Comparison of ENCODE assay signal across 8 cellular contexts in the genomic region with DNA sequence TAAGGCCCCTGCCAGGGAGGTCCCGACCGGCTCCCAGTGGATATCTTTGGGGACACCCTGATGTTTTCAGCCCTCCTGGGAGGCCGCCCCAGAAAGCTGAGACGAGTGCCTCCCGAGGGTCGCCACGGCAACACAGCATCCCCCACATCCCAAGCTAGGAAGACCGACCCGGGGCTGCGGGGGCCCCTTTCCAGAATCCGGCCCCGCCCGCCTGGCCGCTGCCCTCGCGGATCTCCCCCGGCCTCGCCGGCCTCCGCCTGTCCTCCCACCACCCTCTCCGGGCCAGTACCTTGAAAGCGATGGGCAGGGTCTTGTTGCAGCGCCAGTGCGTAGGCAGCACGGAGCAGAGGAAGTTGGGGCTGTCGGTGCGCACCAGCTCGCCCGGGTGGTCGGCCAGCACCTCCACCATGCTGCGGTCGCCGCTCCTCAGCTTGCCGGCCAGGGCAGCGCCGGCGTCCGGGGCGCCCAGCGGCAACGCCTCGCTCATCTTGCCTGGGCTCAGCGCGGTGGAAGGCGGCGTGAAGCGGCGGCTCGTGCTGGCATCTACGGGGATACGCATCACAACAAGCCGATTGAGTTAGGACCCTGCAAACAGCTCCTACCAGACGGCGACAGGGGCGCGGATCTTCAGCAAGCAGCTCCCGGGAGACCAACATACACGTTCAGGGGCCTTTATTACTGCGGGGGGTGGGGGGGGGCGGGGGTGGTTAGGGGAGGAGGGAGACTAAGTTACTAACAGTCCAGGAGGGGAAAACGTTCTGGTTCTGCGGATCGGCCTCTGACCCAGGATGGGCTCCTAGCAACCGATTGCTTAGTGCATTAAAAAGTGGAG.
DNase-seq lines count a peak whose midpoint lies in the region; ATAC-seq and TF ChIP-seq lines count a peak whose summit lies in the region.

No MANE protein-coding gene starts in this region.

- intact Hi-C loops in OCI-LY7 (cut with micrococcal nuclease; ENCODE audit: unreplicated experiment): loop anchor here (5.0 kb wide), 1 partner anchor 139 kb away; no protein-coding TSS in a partner anchor
- intact Hi-C loops in mammary epithelial cell (cut with micrococcal nuclease): loop anchor here (5.0 kb wide), 1 partner anchor 621 kb away; no protein-coding TSS in a partner anchor
- intact Hi-C loops in left lung (cut with DNase I): no loop called here

- H3K4me3 ChIP-seq in GM12875 (ENCODE audit: low read depth, low read length) (peak overlapping the region; percentile 76), OCI-LY7 (ENCODE audit: low read depth, low read length, poor library complexity, severe bottlenecking) (no peak overlapping the region), mammary epithelial cell (replicated peaks in 1 of 3; ENCODE audit: insufficient read depth in 1 of 3, low read depth in 2 of 3, low read length in 3 of 3) (peak overlapping the region; percentile 89 to 99 (median 94)), left lung (peak overlapping the region; percentile 58 to 64)

- 0% methylated on average over 8 of the region's 64 CpGs for WGBS in mammary epithelial cell (ENCODE audit: low coverage, missing lambda C conversion rate)

- BruUV-seq in OCI-LY7 (replicated peaks; lab: Mats Ljungman, UMichigan): no TSS peak
- BruUV-seq in mammary epithelial cell (replicated peaks; lab: Mats Ljungman, UMichigan): no TSS peak

- H3K9ac ChIP-seq in mammary epithelial cell (ENCODE audit: insufficient read depth, low read length): peak overlapping the region; percentile 100

- POLR2A ChIA-PET in OCI-LY7 (lab: Charles Lee): interaction anchor here (0.6 to 2.0 kb wide), 3 partner anchors 8 to 318 kb away, joined by 4 to 13 read pairs (median 5); no protein-coding TSS in a partner anchor

- H4K20me1 ChIP-seq in OCI-LY7 (ENCODE audit: insufficient read depth, low read length) (peaks cover 36% of the 10 kb centered on the region; the same call in 1 of the 2 replicates), mammary epithelial cell (ENCODE audit: insufficient read depth, low read length) (peaks cover 3% of the 10 kb centered on the region)

- H3K27ac ChIP-seq in OCI-LY7 (ENCODE audit: low read depth, low read length, poor library complexity, severe bottlenecking) (no peak overlapping the region), mammary epithelial cell (ENCODE audit: insufficient read depth, low read depth, low read length) (peak overlapping the region; percentile 97), left lung (peak overlapping the region; percentile 98 to 99)

- H3K9me2 ChIP-seq in OCI-LY7 (ENCODE audit: insufficient read depth, low read length): no peaks in the 10 kb centered on the region

- TF ChIP-seq CTCF in GM12875 (IDR thresholded peaks at IDR 0.05; ENCODE audit: borderline replicate concordance, insufficient read depth, low read depth, low read length) (no peak), OCI-LY7 (conservative IDR thresholded peaks at IDR 0.05; ENCODE audit: low read length) (no peak), mammary epithelial cell (conservative IDR thresholded peaks at IDR 0.05 in 1 of 2, IDR thresholded peaks at IDR 0.05 in 1 of 2; ENCODE audit: extremely low read depth in 1 of 2, insufficient read depth in 1 of 2, low read depth in 1 of 2, low read length in 2 of 2) (no peak), left lung (IDR thresholded peaks at IDR 0.05) (no peak)

- DNase-seq in OCI-LY7 (ENCODE audit: low spot score) (no peak), mammary epithelial cell (no peak), left lung (peak; percentile 44 to 87), mucosa of gallbladder (ENCODE audit: low spot score) (no peak), NCI-H345 treated with DMSO at 0.1 percent for 48 hours (lab: John Stamatoyannopoulos, UW; ENCODE audit: unreplicated experiment) (no peak), dedifferentiated amniotic fluid mesenchymal stem cell (ENCODE audit: extremely low spot score) (no peak)
- peak; percentile 53 for DNase-seq in stimulated activated naive CD8-positive, alpha-beta T cell treated with anti-CD3 and anti-CD28 coated beads, Interleukin-15, Interleukin-2, amounts not matched to agents 100 U/mL and 50 U/mL, for 24 hours

- H3K79me2 ChIP-seq in OCI-LY7 (ENCODE audit: insufficient read depth, low read depth, low read length) (no peaks in the 10 kb centered on the region; the same call in 1 of the 2 replicates), mammary epithelial cell (ENCODE audit: insufficient read depth, low read length) (peaks cover 96% of the 10 kb centered on the region)

- H3K36me3 ChIP-seq in OCI-LY7 (ENCODE audit: insufficient read depth, low read length) (peaks cover 15% of the 10 kb centered on the region; the same call in 1 of the 2 replicates), mammary epithelial cell (ENCODE audit: insufficient read depth, low read length) (peaks cover 14% of the 10 kb centered on the region), left lung (no peaks in the 10 kb centered on the region)

- H3K27me3 ChIP-seq in mammary epithelial cell (ENCODE audit: insufficient read depth, low read length): no peaks in the 10 kb centered on the region
- H3K27me3 ChIP-seq in left lung: peaks cover 0 to 38% of the 10 kb centered on the region in 2 donors

- CTCF ChIA-PET in OCI-LY7 (lab: Charles Lee; ENCODE audit: unreplicated experiment) (interaction anchor here (0.5 kb wide), 1 partner anchor 53 kb away, joined by 3 read pairs; no protein-coding TSS in a partner anchor), mammary epithelial cell (lab: Charles Lee; ENCODE audit: low non-redundant PET) (interaction anchor here (0.7 to 0.8 kb wide), 2 partner anchors 513 to 526 kb away, joined by 5 to 21 read pairs; no protein-coding TSS in a partner anchor)

- H2AFZ ChIP-seq in OCI-LY7 (ENCODE audit: low read length): no peak overlapping the region
- no peak overlapping the region for H2AFZ ChIP-seq in mammary epithelial cell (ENCODE audit: low read depth, low read length)

- peak overlapping the region; percentile 100; the same call in 1 of the 2 replicates for H3K4me2 ChIP-seq in OCI-LY7 (ENCODE audit: low read length)
- peak overlapping the region; percentile 72 for H3K4me2 ChIP-seq in mammary epithelial cell (ENCODE audit: insufficient read depth, low read depth, low read length)

- H3K9me3 ChIP-seq in OCI-LY7 (ENCODE audit: low read length) (no peaks in the 10 kb centered on the region), mammary epithelial cell (replicated peaks; ENCODE audit: insufficient read depth, low read length) (no peaks in the 10 kb centered on the region), left lung (no peaks in the 10 kb centered on the region)

- ATAC-seq in left lung: no peak
- ATAC-seq in stimulated activated naive CD8-positive, alpha-beta T cell treated with anti-CD3 and anti-CD28 coated beads, Interleukin-15, Interleukin-2, amounts not matched to agents 100 U/mL and 50 U/mL, for 24 hours: no peak

- in situ Hi-C loops in mammary epithelial cell (cut with MboI; ENCODE audit: low sequenced_read_pairs in 2 of 2): loop anchor here in 1 of 2 donors (5.0 to 25.0 kb wide), 5 partner anchors 311 to 1151 kb away; no protein-coding TSS in a partner anchor

- H3K4me1 ChIP-seq in OCI-LY7 (ENCODE audit: insufficient read depth, low read length, poor library complexity, severe bottlenecking) (peaks cover 38% of the 10 kb centered on the region), mammary epithelial cell (ENCODE audit: insufficient read depth, low read length) (peaks cover 16% of the 10 kb centered on the region), left lung (peaks cover 8 to 42% of the 10 kb centered on the region in 2 donors)

- dilution Hi-C loops in mammary epithelial cell (cut with HindIII; ENCODE audit: low sequenced_read_pairs): no loop called here

Comparison
In these comparisons a context has a peak if more than half of its experiments do, and no peak if none do; other contexts are left out.
1. DNase-seq: peak in left lung (2 of 2) and stimulated activated naive CD8-positive, alpha-beta T cell treated with anti-CD3 and anti-CD28 coated beads, Interleukin-15, Interleukin-2, amounts not matched to agents 100 U/mL and 50 U/mL, for 24 hours (single experiment); none in OCI-LY7 (single experiment), mammary epithelial cell (single experiment), mucosa of gallbladder (single experiment), NCI-H345 treated with DMSO at 0.1 percent for 48 hours (single experiment) and dedifferentiated amniotic fluid mesenchymal stem cell (single experiment).
2. intact Hi-C loops: an anchor here in OCI-LY7 (5.0 kb wide) and mammary epithelial cell (5.0 kb wide); none called in left lung.